Comparison of ENCODE assay signal across 7 cellular contexts in genomic region chr1:174671826-174672225, GRCh38.
"Had no signal": no experiment of that assay in that cellular context is flagged by ENCODE, and none has a peak within 500 bp of the region (broad histone marks: within the 10 kb centered on the region; RNA-seq: fewer than 3 reads in every experiment).

No MANE protein-coding gene starts in this region.

- H3K27me3 Mint-ChIP-seq: IgD-negative memory B cell had no signal

- FAIRE-seq: H54, HepG2 had no signal

- DNase-seq: GOT3, H9, HCEC 1CT, KBM-7 had no signal

- H3K4me1 Mint-ChIP-seq: H9 had no signal

- H3K27ac Mint-ChIP-seq: H9, IgD-negative memory B cell had no signal

- ATAC-seq: HepG2 had no signal

- H3K4me3 Mint-ChIP-seq: H9, IgD-negative memory B cell had no signal
